In genomic region chr2:127649684-127650040, GRCh38 we compare ENCODE assay signal across 8 cellular contexts. TPM values are rescaled to one million over a fixed set of nuclear protein-coding genes. Genes with fewer than 3 reads are reported as not detected.
DNase-seq lines count a peak whose midpoint lies in the region; ATAC-seq, FAIRE-seq and TF ChIP-seq lines count a peak whose summit lies in the region.

No MANE protein-coding gene starts in this region.

- peak; percentile 90 for FAIRE-seq in GM12891 (lab: Jason Lieb, UNC)

- intact Hi-C loops in lower lobe of right lung (cut with DNase I), result no loop called here

- no peaks in the 10 kb centered on the region for H3K27me3 ChIP-seq in lower lobe of right lung (ENCODE audit: low read depth)

- no peak for TF ChIP-seq POLR2A in GM12891 (IDR thresholded peaks at IDR 0.05; ENCODE audit: low read depth, low read length)

- no peak overlapping the region for H3K4me3 ChIP-seq in lower lobe of right lung

- H3K27ac ChIP-seq in lower lobe of right lung, result peak overlapping the region; percentile 51

- ATAC-seq in HG03175 (IDR thresholded peaks at IDR 0.05; ENCODE audit: unreplicated experiment) (peak; percentile 63), lower lobe of right lung (peak; percentile 74 to 79), HG03135 (IDR thresholded peaks at IDR 0.05; ENCODE audit: unreplicated experiment) (no peak)

- H3K36me3 ChIP-seq in lower lobe of right lung, result peaks cover 23% of the 10 kb centered on the region

- DNase-seq in GM12891 (ENCODE audit: insufficient read length, low spot score), result peak; percentile 79
- peak; percentile 93 for DNase-seq in NCI-H82 (lab: John Stamatoyannopoulos, UW)
- peak; percentile 92 to 95 for DNase-seq in activated CD4-positive, alpha-beta T cell treated with anti-CD3 and anti-CD28 coated beads, Interleukin-2, amount 50 U/mL, for 48 hours
- peak; percentile 66 to 86 for DNase-seq in dermis microvascular lymphatic vessel endothelial cell (ENCODE audit: low read depth in 2 of 2)
- DNase-seq in lower lobe of right lung, result peak; percentile 71
- peak; percentile 60 to 94 (median 87) for DNase-seq in stimulated activated CD4-positive, alpha-beta T cell treated with anti-CD3 and anti-CD28 coated beads, TNF-alpha, amount 100 ng/mL, for 48 hours (ENCODE audit: low read depth in 3 of 3)

- no peaks in the 10 kb centered on the region for H3K9me3 ChIP-seq in lower lobe of right lung

- peak; percentile 90 for TF ChIP-seq CTCF in lower lobe of right lung (IDR thresholded peaks at IDR 0.05)

- peaks cover 59% of the 10 kb centered on the region for H3K4me1 ChIP-seq in lower lobe of right lung

TF ChIP-seq in GM12891, 5 proteins besides CTCF, POLR2A, EP300 and RAD21:
- TF ChIP-seq SPI1 (IDR thresholded peaks at IDR 0.05; ENCODE audit: low read depth, low read length) (no peak), POLR2AphosphoS5 (IDR thresholded peaks at IDR 0.05; ENCODE audit: low read depth, low read length) (no peak), TAF1 (IDR thresholded peaks at IDR 0.05; ENCODE audit: low read depth, low read length) (no peak), POU2F2 (IDR thresholded peaks at IDR 0.05; ENCODE audit: low read depth, low read length) (no peak), PAX5 (IDR thresholded peaks at IDR 0.05; ENCODE audit: insufficient read depth, low read length, severe bottlenecking) (no peak)

RNA-seq across cellular contexts. Expression of gene GPR17, which starts 3.7 kb away (rescaled TPM):
- not detected for polyA plus RNA-seq in GM12891 (2012; ENCODE audit: low read depth, missing spikeins)
- not detected in 2 replicates for total RNA-seq in dermis microvascular lymphatic vessel endothelial cell
- 0.18 TPM for total RNA-seq in lower lobe of right lung

RNA-seq across cellular contexts. Expression of gene LIMS2, which starts 25.7 kb away (rescaled TPM):
- 1.5 TPM for polyA plus RNA-seq in GM12891 (2012; ENCODE audit: low read depth, missing spikeins)
- total RNA-seq in dermis microvascular lymphatic vessel endothelial cell, result 3.1 and 5.3 TPM in 2 replicates
- 148 TPM for total RNA-seq in lower lobe of right lung

RNA-seq across cellular contexts. Expression of gene SFT2D3, which starts 51.6 kb away (rescaled TPM):
- polyA plus RNA-seq in GM12891 (2012; ENCODE audit: low read depth, missing spikeins), result not detected
- total RNA-seq in dermis microvascular lymphatic vessel endothelial cell, result 3.5 and 4.9 TPM in 2 replicates
- 7.4 TPM for total RNA-seq in lower lobe of right lung

Comparison
In these comparisons a context has a peak if more than half of its experiments do, and no peak if none do; other contexts are left out.
1. RNA of gene LIMS2, which starts 25.7 kb away (total RNA-seq): 148 TPM in lower lobe of right lung (single experiment); 3.1 to 5.3 TPM in dermis microvascular lymphatic vessel endothelial cell; every median in the first group is over 10 times any median in the second.
2. Peak in every context shown above with its lines, with median percentiles within 50 percentile points of each other: DNase-seq.